Comparison of ENCODE assay signal across 8 cellular contexts in genomic region chr19:860481-861098, GRCh38. TPM values are rescaled to one million over a fixed set of nuclear protein-coding genes. Genes with fewer than 3 reads are reported as not detected.
A peak's percentile ranks its signal among the peaks of the same experiment; 100 is the strongest.
DNase-seq lines count a peak whose midpoint lies in the region; ATAC-seq, FAIRE-seq and TF ChIP-seq lines count a peak whose summit lies in the region.

No MANE protein-coding gene starts in this region.

- no peaks in the 10 kb centered on the region for H4K20me1 ChIP-seq in keratinocyte (ENCODE audit: control insufficient read depth, extremely low read depth, insufficient read depth, low read length)

- CTCF ChIA-PET in Caco-2 (lab: Charles Lee) = interaction anchor here (0.8 kb wide), 1 partner anchor 11 kb away, joined by 3 read pairs; no protein-coding TSS in a partner anchor

- no peaks in the 10 kb centered on the region for H3K27me3 Mint-ChIP-seq in Caco-2 (ENCODE audit: insufficient read depth, unreplicated experiment)

- ATAC-seq in body of pancreas = peak; percentile 39
- ATAC-seq in HG02970 (IDR thresholded peaks at IDR 0.05; ENCODE audit: low FRiP score, unreplicated experiment) = no peak

- H3K4me3 ChIP-seq in Caco-2 (ENCODE audit: low read depth, low read length) = peak overlapping the region; percentile 35
- peak overlapping the region in 1 of 2 donors; percentile 9 for H3K4me3 ChIP-seq in body of pancreas
- H3K4me3 ChIP-seq in keratinocyte (ENCODE audit: control insufficient read depth in 2 of 3, extremely low read depth in 1 of 3, insufficient read depth in 2 of 3, low read depth in 1 of 3, low read length in 3 of 3) = peak overlapping the region in 2 of 3 experiments; percentile 10 to 31

- DNase-seq in Caco-2 = peak; percentile 86 to 87
- peak in 57 of 76 experiments; percentile 9 to 78 (median 58) for DNase-seq in HUDEP-2 (lab: John Stamatoyannopoulos, UW; ENCODE audit: unreplicated experiment in 76 of 76)
- peak in 4 of 5 donors; percentile 43 to 61 (median 50) for DNase-seq in T-helper 1 cell
- DNase-seq in body of pancreas = peak; percentile 54 to 70 (median 66)
- no peak for DNase-seq in keratinocyte (ENCODE audit: low read depth, low spot score)
- DNase-seq in stimulated activated CD4-positive, alpha-beta T cell treated with anti-CD3 and anti-CD28 coated beads, Interleukin-4, amount 100 ng/mL, for 4 hours = peak; percentile 26 to 53
- DNase-seq in middle frontal gyrus (ENCODE audit: extremely low spot score, low spot score) = no peak

- H3K4me1 ChIP-seq in Caco-2 = 0 out of 2 replicates have a peak, but pooled peaks cover 4% of the 10 kb centered on the region
- H3K4me1 ChIP-seq in body of pancreas = peaks cover 27% of the 10 kb centered on the region
- peaks cover 3% of the 10 kb centered on the region for H3K4me1 ChIP-seq in keratinocyte (ENCODE audit: control insufficient read depth, extremely low read depth, insufficient read depth, low read length)

- peaks cover 47% of the 10 kb centered on the region for H3K36me3 Mint-ChIP-seq in Caco-2 (ENCODE audit: insufficient read depth, unreplicated experiment)

- H3K27ac ChIP-seq in body of pancreas (no peak overlapping the region), keratinocyte (ENCODE audit: control insufficient read depth, insufficient read depth, low read length) (no peak overlapping the region)

- H3K9me1 ChIP-seq in keratinocyte (ENCODE audit: control insufficient read depth, extremely low read depth, insufficient read depth, low read length) = no peaks in the 10 kb centered on the region

- POLR2A ChIA-PET in Caco-2 (lab: Charles Lee) = interaction anchor here (0.6 kb wide), 1 partner anchor 90 kb away, joined by 3 read pairs; no protein-coding TSS in a partner anchor

- peak overlapping the region; percentile 51 for H3K4me2 ChIP-seq in keratinocyte (ENCODE audit: control insufficient read depth, extremely low read depth, insufficient read depth, low read depth, low read length)

- H3K4me1 Mint-ChIP-seq in Caco-2 (ENCODE audit: low read depth, unreplicated experiment) = no peaks in the 10 kb centered on the region

- TF ChIP-seq CTCF in Caco-2 (IDR thresholded peaks at IDR 0.05; ENCODE audit: insufficient read depth in 1 of 2, low read depth in 1 of 2, low read length in 1 of 2, severe bottlenecking in 1 of 2, unreplicated experiment in 1 of 2) (peak in 1 of 2 experiments; percentile 14), body of pancreas (IDR thresholded peaks at IDR 0.05) (peak in 1 of 7 experiments; percentile 26), keratinocyte (optimal IDR thresholded peaks at IDR 0.05 in 1 of 3, IDR thresholded peaks at IDR 0.05 in 1 of 3, conservative IDR thresholded peaks at IDR 0.05 in 1 of 3; ENCODE audit: extremely low read depth in 1 of 3, insufficient read depth in 2 of 3, low read length in 3 of 3) (peak in 1 of 3 experiments; percentile 57)

- BruUV-seq in Caco-2 (replicated peaks; lab: Mats Ljungman, UMichigan) = no TSS peak

- H3K9ac ChIP-seq in keratinocyte (ENCODE audit: control insufficient read depth, extremely low read depth, insufficient read depth, low read length) = no peak overlapping the region

- H3K9me3 ChIP-seq in Caco-2 (no peaks in the 10 kb centered on the region), body of pancreas (no peaks in the 10 kb centered on the region), keratinocyte (ENCODE audit: control insufficient read depth, low read depth, low read length) (no peaks in the 10 kb centered on the region)

- H3K36me3 ChIP-seq in Caco-2 (ENCODE audit: control insufficient read depth, insufficient read depth, low read length) (no peaks in the 10 kb centered on the region), body of pancreas (replicated peaks in 1 of 2; ENCODE audit: insufficient read depth in 1 of 2, low read depth in 2 of 2) (no peaks in the 10 kb centered on the region), keratinocyte (ENCODE audit: control insufficient read depth in 2 of 2, extremely low read depth in 1 of 2, insufficient read depth in 2 of 2, low read length in 2 of 2) (no peaks in the 10 kb centered on the region)

- no peaks in the 10 kb centered on the region for H3K9me3 Mint-ChIP-seq in Caco-2 (ENCODE audit: unreplicated experiment)

- no peak for FAIRE-seq in keratinocyte (lab: Jason Lieb, UNC)

- no peak for TF ChIP-seq POLR2A in body of pancreas (IDR thresholded peaks at IDR 0.05)

- H2AFZ ChIP-seq in keratinocyte (ENCODE audit: control insufficient read depth, low read length) = peak overlapping the region; percentile 43

- no peak overlapping the region for H3K27ac Mint-ChIP-seq in Caco-2 (ENCODE audit: unreplicated experiment)

- dilution Hi-C loops in keratinocyte (cut with MboI; ENCODE audit: extremely low pct_ligation_motif_present, low sequenced_read_pairs) = no loop called here

- no peaks in the 10 kb centered on the region for H3K79me2 ChIP-seq in keratinocyte (ENCODE audit: control insufficient read depth, insufficient read depth, low read length)

- 0 to 5% methylated on average over 4 to 50 of the region's 76 CpGs for WGBS in body of pancreas, 2 donors

- peak overlapping the region; percentile 54 for H3K4me3 Mint-ChIP-seq in Caco-2 (ENCODE audit: unreplicated experiment)

- H3K27me3 ChIP-seq in Caco-2 (replicated peaks; ENCODE audit: control insufficient read depth, insufficient read depth, low read length) (no peaks in the 10 kb centered on the region), body of pancreas (no peaks in the 10 kb centered on the region), keratinocyte (ENCODE audit: control insufficient read depth, extremely low read depth, insufficient read depth, low read length) (peaks cover 12% of the 10 kb centered on the region)

- intact Hi-C loops in Caco-2 (cut with micrococcal nuclease; ENCODE audit: unreplicated experiment) (loop anchor here (10.0 kb wide), 1 partner anchor 86 kb away; no protein-coding TSS in a partner anchor), body of pancreas (cut with DNase I) (loop anchor here (5.0 kb wide), 1 partner anchor 57 kb away; the partner anchor contains the start of gene KISS1R)

RNA-seq across cellular contexts. Expression of gene CFD, which starts 1.1 kb away (rescaled TPM):
- total RNA-seq in Caco-2 (2022) (4.4 and 6.1 TPM in 2 replicates), body of pancreas (100 to 1,000 TPM; 134 to 825 TPM)
- 0.37 to 1.6 TPM (median 0.47 TPM) in 3 replicates for polyA plus RNA-seq in keratinocyte
- polyA plus RNA-seq in keratinocyte (2011; ENCODE audit: low read depth) = not detected
- polyA plus RNA-seq in keratinocyte (2011; cell fraction: cytosol; rRNA removed) = 0.49 and 2.3 TPM in 2 replicates
- 0.64 and 1.5 TPM in 2 replicates for polyA plus RNA-seq in keratinocyte (2011; cell fraction: nucleus; rRNA removed)
- polyA plus RNA-seq in keratinocyte (2012; ENCODE audit: low replicate concordance) = 0.49 and 2.2 TPM in 2 replicates
- 0.43 to 0.45 TPM (median 0.43 TPM) in 3 replicates for polyA minus RNA-seq in keratinocyte
- polyA minus RNA-seq in keratinocyte (2011; cell fraction: cytosol; rRNA and poly(A)+ RNA removed) = 5.0 TPM
- 1.4 and 3.3 TPM in 2 replicates for polyA minus RNA-seq in keratinocyte (2011; cell fraction: nucleus; rRNA and poly(A)+ RNA removed)

RNA-seq across cellular contexts. Expression of gene ELANE, which starts 8.5 kb away (rescaled TPM):
- not detected in 2 replicates for total RNA-seq in Caco-2 (2022)
- not detected for total RNA-seq in body of pancreas
- polyA plus RNA-seq in keratinocyte = not detected in 3 replicates
- not detected for polyA plus RNA-seq in keratinocyte (2011; ENCODE audit: low read depth)
- polyA plus RNA-seq in keratinocyte (2011; cell fraction: cytosol; rRNA removed) = not detected in 2 replicates
- polyA plus RNA-seq in keratinocyte (2011; cell fraction: nucleus; rRNA removed) = not detected in 2 replicates
- polyA plus RNA-seq in keratinocyte (2012; ENCODE audit: low replicate concordance) = not detected in 2 replicates
- polyA minus RNA-seq in keratinocyte = not detected in 3 replicates
- not detected for polyA minus RNA-seq in keratinocyte (2011; cell fraction: cytosol; rRNA and poly(A)+ RNA removed)
- not detected in 2 replicates for polyA minus RNA-seq in keratinocyte (2011; cell fraction: nucleus; rRNA and poly(A)+ RNA removed)

RNA-seq across cellular contexts. Expression of gene PRTN3, which starts 19.8 kb away (rescaled TPM):
- total RNA-seq in Caco-2 (2022) (0.29 TPM in 1 of 2 replicates, not detected in the other), body of pancreas (under 1 TPM in 1 of 2 donors, not detected in 1; 0.99 TPM)
- polyA plus RNA-seq in keratinocyte = not detected in 3 replicates
- not detected for polyA plus RNA-seq in keratinocyte (2011; ENCODE audit: low read depth)
- not detected in 2 replicates for polyA plus RNA-seq in keratinocyte (2011; cell fraction: cytosol; rRNA removed)
- not detected in 2 replicates for polyA plus RNA-seq in keratinocyte (2011; cell fraction: nucleus; rRNA removed)
- polyA plus RNA-seq in keratinocyte (2012; ENCODE audit: low replicate concordance) = not detected in 2 replicates
- polyA minus RNA-seq in keratinocyte = not detected in 3 replicates
- not detected for polyA minus RNA-seq in keratinocyte (2011; cell fraction: cytosol; rRNA and poly(A)+ RNA removed)
- not detected in 2 replicates for polyA minus RNA-seq in keratinocyte (2011; cell fraction: nucleus; rRNA and poly(A)+ RNA removed)

RNA-seq across cellular contexts. Expression of gene MED16, which starts 32.4 kb away (rescaled TPM):
- total RNA-seq in Caco-2 (2022) (64.3 and 69.1 TPM in 2 replicates), body of pancreas (10 to 100 TPM; 35.0 to 49.8 TPM)
- 9.7 to 20.3 TPM (median 12.0 TPM) in 3 replicates for polyA plus RNA-seq in keratinocyte
- polyA plus RNA-seq in keratinocyte (2011; ENCODE audit: low read depth) = 14.3 TPM
- polyA plus RNA-seq in keratinocyte (2011; cell fraction: cytosol; rRNA removed) = 9.1 and 21.9 TPM in 2 replicates
- 17.4 and 22.9 TPM in 2 replicates for polyA plus RNA-seq in keratinocyte (2011; cell fraction: nucleus; rRNA removed)
- 13.4 and 35.7 TPM in 2 replicates for polyA plus RNA-seq in keratinocyte (2012; ENCODE audit: low replicate concordance)
- 16.1 to 51.3 TPM (median 18.7 TPM) in 3 replicates for polyA minus RNA-seq in keratinocyte
- polyA minus RNA-seq in keratinocyte (2011; cell fraction: cytosol; rRNA and poly(A)+ RNA removed) = 92.7 TPM
- 30.8 and 36.4 TPM in 2 replicates for polyA minus RNA-seq in keratinocyte (2011; cell fraction: nucleus; rRNA and poly(A)+ RNA removed)

RNA-seq across cellular contexts. Expression of gene RNU6-9, which starts 32.7 kb away (rescaled TPM):
- total RNA-seq in Caco-2 (2022) (not detected in 2 replicates), body of pancreas (not detected)
- polyA plus RNA-seq in keratinocyte = not detected in 3 replicates
- polyA plus RNA-seq in keratinocyte (2011; ENCODE audit: low read depth) = not detected
- not detected in 2 replicates for polyA plus RNA-seq in keratinocyte (2011; cell fraction: cytosol; rRNA removed)
- not detected in 2 replicates for polyA plus RNA-seq in keratinocyte (2011; cell fraction: nucleus; rRNA removed)
- polyA plus RNA-seq in keratinocyte (2012; ENCODE audit: low replicate concordance) = not detected in 2 replicates
- polyA minus RNA-seq in keratinocyte = not detected in 3 replicates
- not detected for polyA minus RNA-seq in keratinocyte (2011; cell fraction: cytosol; rRNA and poly(A)+ RNA removed)
- polyA minus RNA-seq in keratinocyte (2011; cell fraction: nucleus; rRNA and poly(A)+ RNA removed) = not detected in 2 replicates

Comparison
In these comparisons a context has a peak if more than half of its experiments do, and no peak if none do; other contexts are left out.
1. DNase-seq: peak in Caco-2 (2 of 2), HUDEP-2 (57 of 76), T-helper 1 cell (4 of 5), body of pancreas (4 of 4) and stimulated activated CD4-positive, alpha-beta T cell treated with anti-CD3 and anti-CD28 coated beads, Interleukin-4, amount 100 ng/mL, for 4 hours (2 of 2); none in keratinocyte (single experiment) and middle frontal gyrus (single experiment).
2. RNA of gene CFD, which starts 1.1 kb away (total RNA-seq): 134 to 825 TPM in body of pancreas; 4.4 to 6.1 TPM in Caco-2; every median in the first group is over 10 times any median in the second.